In genomic region chr12:91690521-91690920, GRCh38 we compare ENCODE assay signal across 24 cellular contexts.
"Had no signal": no experiment of that assay in that cellular context is flagged by ENCODE, and none has a peak within 500 bp of the region (broad histone marks: within the 10 kb centered on the region; RNA-seq: fewer than 3 reads in every experiment).

No MANE protein-coding gene starts in this region.

- DNase-seq: hypothalamus; immature natural killer cell; kidney; lower lobe of right lung; mammary epithelial cell; mesenchymal stem cell; naive thymus-derived CD8-positive, alpha-beta T cell; nucleus accumbens; psoas muscle; stimulated activated CD4-positive, alpha-beta T cell treated with anti-CD3 and anti-CD28 coated beads, Interleukin-12 subunit alpha, Interleukin-12 subunit beta, amount 100 ng/mL, for 4 hours; stimulated activated CD4-positive, alpha-beta T cell treated with anti-CD3 and anti-CD28 coated beads, Interleukin-15, amount 100 ng/mL, for 24 hours; stimulated activated CD4-positive, alpha-beta T cell treated with anti-CD3 and anti-CD28 coated beads, Interleukin-2, amount 100 ng/mL, for 24 hours; stimulated activated CD4-positive, alpha-beta T cell treated with anti-CD3 and anti-CD28 coated beads, Interleukin-4, amount 100 ng/mL, for 1 hour; stimulated activated naive CD4-positive, alpha-beta T cell; tibial artery; trophoblast cell; upper lobe of right lung had no signal

- H3K9ac ChIP-seq: parathyroid adenoma had no signal

- H3K9me3 ChIP-seq: lower lobe of right lung, psoas muscle, right atrium auricular region, suprapubic skin, thoracic aorta, tibial artery, upper lobe of right lung had no signal

- H3K4me1 ChIP-seq: lower lobe of right lung, parathyroid adenoma, psoas muscle, right atrium auricular region, suprapubic skin, tibial artery, upper lobe of right lung had no signal

- H3K4me3 ChIP-seq: lower lobe of right lung, psoas muscle, right atrium auricular region, skin epidermis, suprapubic skin, thoracic aorta, tibial artery, upper lobe of right lung had no signal

- H3K27me3 ChIP-seq: right atrium auricular region, suprapubic skin, tibial artery, upper lobe of right lung had no signal

- H2AFZ ChIP-seq: parathyroid adenoma had no signal

- H3K36me3 ChIP-seq: lower lobe of right lung, right atrium auricular region, suprapubic skin, thoracic aorta, tibial artery, upper lobe of right lung had no signal

- ATAC-seq: left lobe of liver; lower lobe of right lung; naive thymus-derived CD8-positive, alpha-beta T cell; psoas muscle; sciatic nerve; upper lobe of right lung had no signal

- H3K27ac ChIP-seq: lower lobe of right lung, parathyroid adenoma, psoas muscle, right atrium auricular region, skin epidermis, suprapubic skin, thoracic aorta, tibial artery, upper lobe of right lung had no signal

- H3K79me2 ChIP-seq: parathyroid adenoma had no signal
